ENCODE assay signal across 11 cellular contexts in the genomic region with DNA sequence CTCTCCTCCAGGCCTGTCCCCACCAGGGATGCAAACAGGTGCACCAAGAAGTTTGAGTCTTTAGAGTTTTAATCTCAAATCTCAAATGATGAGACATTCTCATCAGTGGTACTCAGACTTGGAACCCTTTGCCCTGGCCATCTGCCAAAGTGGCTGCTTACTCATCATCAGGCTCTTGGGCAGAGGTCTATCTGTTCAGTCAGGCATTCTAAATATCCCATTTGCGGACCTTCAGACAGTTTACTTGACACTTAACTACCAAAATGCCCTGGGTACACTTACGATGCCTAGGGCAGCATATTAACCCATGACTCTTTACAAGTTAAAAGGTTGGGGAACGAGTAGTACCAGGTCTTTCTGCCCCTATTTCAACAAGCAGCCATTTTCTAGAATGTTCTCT.
DNase-seq lines count a peak whose midpoint lies in the region; ATAC-seq lines count a peak whose summit lies in the region.
"Had no signal": no experiment of that assay in that cellular context is flagged by ENCODE, and none has a peak within 500 bp of the region (broad histone marks: within the 10 kb centered on the region; RNA-seq: fewer than 3 reads in every experiment).

No MANE protein-coding gene starts in this region.

- DNase-seq in NCI-H82 (lab: John Stamatoyannopoulos, UW) (peak; percentile 27), NCI-H82 treated with DMSO at 0.1 percent for 48 hours (lab: John Stamatoyannopoulos, UW; ENCODE audit: unreplicated experiment) (no peak), HT1080 (ENCODE audit: low read depth) (peak; percentile 67), astrocyte of the hippocampus (ENCODE audit: low read depth, low spot score) (peak; percentile 75), mucosa of gallbladder (ENCODE audit: low spot score) (peak; percentile 29), AG08396 (ENCODE audit: low spot score) (no peak), mesenteric fat pad (ENCODE audit: low spot score) (no peak)
- DNase-seq: gastrocnemius medialis, right cardiac atrium, SW 1271 had no signal

- ATAC-seq in HG03108 (IDR thresholded peaks at IDR 0.05; ENCODE audit: unreplicated experiment) = no peak
- ATAC-seq: gastrocnemius medialis, right cardiac atrium had no signal

Comparison
In these comparisons a context has a peak if more than half of its experiments do, and no peak if none do; other contexts are left out.
1. DNase-seq: peak in NCI-H82 (single experiment), HT1080 (single experiment), astrocyte of the hippocampus (single experiment) and mucosa of gallbladder (single experiment); none in NCI-H82 treated with DMSO at 0.1 percent for 48 hours (single experiment), AG08396 (single experiment) and mesenteric fat pad (single experiment).